Comparison of ENCODE assay signal across 8 cellular contexts in genomic region chr6:78867370-78868040, GRCh38. TPM values are rescaled to one million over a fixed set of nuclear protein-coding genes. Genes with fewer than 3 reads are reported as not detected.
A peak's percentile ranks its signal among the peaks of the same experiment; 100 is the strongest.
DNase-seq lines count a peak whose midpoint lies in the region; ATAC-seq and TF ChIP-seq lines count a peak whose summit lies in the region.

Gene IRAK1BP1, plus strand, starts transcription at chr6:78867551. Its CDS starts 26 bp downstream, at chr6:78867577.

- H3K27me3 ChIP-seq in kidney epithelial cell (ENCODE audit: control insufficient read depth, insufficient read depth, low read length): no peaks in the 10 kb centered on the region

- H3K4me3 ChIP-seq in kidney epithelial cell (ENCODE audit: low read depth, low read length): peak within 1 kb of the TSS; percentile 84

- no peak for TF ChIP-seq CTCF in kidney epithelial cell (IDR thresholded peaks at IDR 0.05; ENCODE audit: insufficient read depth, low read length, poor library complexity, severe bottlenecking)

- DNase-seq in AG08396 (ENCODE audit: low spot score): peak; percentile 89
- DNase-seq in NCI-H2227 treated with DMSO at 0.1 percent for 48 hours (lab: John Stamatoyannopoulos, UW): peak; percentile 80
- peak; percentile 57 for DNase-seq in activated CD4-positive, CD25-positive, alpha-beta regulatory T cell treated with anti-CD3 and anti-CD28 coated beads, Interleukin-2, amount 50 U/mL, for 16 hours (ENCODE audit: low read depth, low spot score)
- peak; percentile 86 for DNase-seq in cerebellar cortex (ENCODE audit: low spot score)
- DNase-seq in kidney epithelial cell (ENCODE audit: low read depth): peak; percentile 51
- peak; percentile 70 to 77 for DNase-seq in stimulated activated CD4-positive, alpha-beta T cell treated with anti-CD3 and anti-CD28 coated beads, Interleukin-15, amount 100 ng/mL, for 48 hours (ENCODE audit: low read depth in 2 of 2)

- peak; percentile 96 for ATAC-seq in GM18873 (IDR thresholded peaks at IDR 0.05; ENCODE audit: low FRiP score, unreplicated experiment)
- peak; percentile 98 for ATAC-seq in HG03135 (IDR thresholded peaks at IDR 0.05; ENCODE audit: unreplicated experiment)

- H3K36me3 ChIP-seq in kidney epithelial cell (ENCODE audit: control insufficient read depth, insufficient read depth, low read length): no peaks in the 10 kb centered on the region

RNA-seq across cellular contexts. Expression of gene IRAK1BP1, which starts in this region (rescaled TPM):
- total RNA-seq in kidney epithelial cell: 2.6 and 4.5 TPM in 2 replicates

Comparison
In these comparisons a context has a peak if more than half of its experiments do, and no peak if none do; other contexts are left out.
1. Peak in every context shown above with its lines: DNase-seq, ATAC-seq and H3K4me3 ChIP-seq.